8 cellular contexts compared by ENCODE assay signal in genomic region chr1:58584082-58584895, GRCh38. TPM values are rescaled to one million over a fixed set of nuclear protein-coding genes. Genes with fewer than 3 reads are reported as not detected.
DNase-seq lines count a peak whose midpoint lies in the region; ATAC-seq and TF ChIP-seq lines count a peak whose summit lies in the region.

No MANE protein-coding gene starts in this region.

- DNase-seq in AG10803 (ENCODE audit: low read depth) (peak; percentile 97), mammary epithelial cell (peak; percentile 98), NCI-H2029 treated with DMSO at 0.1 percent for 48 hours (lab: John Stamatoyannopoulos, UW) (no peak)
- no peak for DNase-seq in stimulated activated naive CD4-positive, alpha-beta T cell (lab: John Stamatoyannopoulos, UW)

- dilution Hi-C loops in mammary epithelial cell (cut with HindIII; ENCODE audit: low sequenced_read_pairs): loop anchor here (5.0 kb wide), 1 partner anchor 33 kb away; no protein-coding TSS in a partner anchor

- peak overlapping the region; percentile 65 for H3K4me2 ChIP-seq in mammary epithelial cell (ENCODE audit: insufficient read depth, low read depth, low read length)

- H4K20me1 ChIP-seq in mammary epithelial cell (ENCODE audit: insufficient read depth, low read length): no peaks in the 10 kb centered on the region

- H3K27ac ChIP-seq in mammary epithelial cell (ENCODE audit: insufficient read depth, low read depth, low read length) (peak overlapping the region; percentile 97), muscle layer of duodenum (ENCODE audit: low read length) (peak overlapping the region; percentile 39)

- H3K9me3 ChIP-seq in mammary epithelial cell (replicated peaks; ENCODE audit: insufficient read depth, low read length) (no peaks in the 10 kb centered on the region), muscle layer of duodenum (ENCODE audit: control insufficient read depth in 1 of 2, low read length in 2 of 2) (no peaks in the 10 kb centered on the region)

- no peaks in the 10 kb centered on the region for H3K27me3 ChIP-seq in mammary epithelial cell (ENCODE audit: insufficient read depth, low read length)
- no peaks in the 10 kb centered on the region for H3K27me3 ChIP-seq in muscle layer of duodenum (ENCODE audit: low read depth, low read length)

- peak overlapping the region; percentile 79 for H3K9ac ChIP-seq in mammary epithelial cell (ENCODE audit: insufficient read depth, low read length)

- no TSS peak for BruUV-seq in mammary epithelial cell (replicated peaks; lab: Mats Ljungman, UMichigan)

- ATAC-seq in GM21447 (IDR thresholded peaks at IDR 0.05; ENCODE audit: unreplicated experiment) (peak; percentile 78), GM18873 (IDR thresholded peaks at IDR 0.05; ENCODE audit: low FRiP score, unreplicated experiment) (no peak)

- in situ Hi-C loops in mammary epithelial cell (cut with MboI; ENCODE audit: low sequenced_read_pairs in 2 of 2): no loop called here

- H3K36me3 ChIP-seq in mammary epithelial cell (ENCODE audit: insufficient read depth, low read length) (no peaks in the 10 kb centered on the region), muscle layer of duodenum (ENCODE audit: control insufficient read depth in 1 of 2, insufficient read depth in 2 of 2, low read length in 2 of 2) (no peaks in the 10 kb centered on the region)

- peaks cover 73% of the 10 kb centered on the region for H3K79me2 ChIP-seq in mammary epithelial cell (ENCODE audit: insufficient read depth, low read length)

- peak overlapping the region; percentile 28 for H2AFZ ChIP-seq in mammary epithelial cell (ENCODE audit: low read depth, low read length)

- CTCF ChIA-PET in mammary epithelial cell (lab: Charles Lee; ENCODE audit: low non-redundant PET): interaction anchor here (0.8 kb wide), 1 partner anchor 344 kb away, joined by 5 read pairs; no protein-coding TSS in a partner anchor

- no peak for TF ChIP-seq CTCF in AG10803 (conservative IDR thresholded peaks at IDR 0.05; ENCODE audit: low read length)
- TF ChIP-seq CTCF in mammary epithelial cell (conservative IDR thresholded peaks at IDR 0.05 in 1 of 2, IDR thresholded peaks at IDR 0.05 in 1 of 2; ENCODE audit: extremely low read depth in 1 of 2, insufficient read depth in 1 of 2, low read depth in 1 of 2, low read length in 2 of 2): no peak

- 1% methylated on average over 8 of the region's 8 CpGs for WGBS in mammary epithelial cell (ENCODE audit: low coverage, missing lambda C conversion rate)

- intact Hi-C loops in mammary epithelial cell (cut with micrococcal nuclease): loop anchor here (2.0 kb wide), 2 partner anchors 35 to 69 kb away; no protein-coding TSS in a partner anchor

- peak; percentile 92 for TF ChIP-seq EP300 in Ishikawa (IDR thresholded peaks at IDR 0.05; ENCODE audit: borderline replicate concordance)

- TF ChIP-seq RAD21 in Ishikawa (IDR thresholded peaks at IDR 0.05; ENCODE audit: low read depth): peak; percentile 18; the same call in 1 of the 2 replicates

- H3K4me1 ChIP-seq in mammary epithelial cell (ENCODE audit: insufficient read depth, low read length): peaks cover 38% of the 10 kb centered on the region
- peaks cover 4 to 12% of the 10 kb centered on the region in 2 donors for H3K4me1 ChIP-seq in muscle layer of duodenum (ENCODE audit: control insufficient read depth in 1 of 2, insufficient read depth in 2 of 2, low read length in 2 of 2)

- no peak overlapping the region for H3K4me3 ChIP-seq in AG10803 (ENCODE audit: low read length)
- H3K4me3 ChIP-seq in mammary epithelial cell (replicated peaks in 1 of 3; ENCODE audit: insufficient read depth in 1 of 3, low read depth in 2 of 3, low read length in 3 of 3): peak overlapping the region in 2 of 3 experiments; percentile 12 to 14
- H3K4me3 ChIP-seq in muscle layer of duodenum (ENCODE audit: low read depth in 1 of 2, low read length in 2 of 2): no peak overlapping the region

TF ChIP-seq in Ishikawa, 13 proteins besides CTCF, POLR2A, EP300 and RAD21:
- TF ChIP-seq ZBTB7A (IDR thresholded peaks at IDR 0.05; ENCODE audit: low read depth) (no peak), TEAD4 (IDR thresholded peaks at IDR 0.05) (peak; percentile 93), EGR1 (IDR thresholded peaks at IDR 0.05) (no peak), CEBPB (IDR thresholded peaks at IDR 0.05) (peak; percentile 98), TCF12 (IDR thresholded peaks at IDR 0.05; ENCODE audit: low read depth) (peak; percentile 89), YY1 (IDR thresholded peaks at IDR 0.05; ENCODE audit: low read depth) (peak; percentile 50; the same call in 1 of the 2 replicates), FOXM1 (IDR thresholded peaks at IDR 0.05; ENCODE audit: borderline replicate concordance, low read depth) (peak; percentile 77), CREB1 (IDR thresholded peaks at IDR 0.05; ENCODE audit: low read depth) (no peak), TAF1 (IDR thresholded peaks at IDR 0.05; ENCODE audit: low read depth) (0 out of 2 replicates have a peak, but pooled peaks have one; percentile 25), NFIC (IDR thresholded peaks at IDR 0.05) (peak; percentile 85), MAX (IDR thresholded peaks at IDR 0.05) (peak; percentile 52), USF1 (IDR thresholded peaks at IDR 0.05) (peak; percentile 57; the same call in 1 of the 2 replicates)

RNA-seq across cellular contexts. Expression of gene TACSTD2, which starts 7.2 kb away (rescaled TPM):
- 100 to 1,000 TPM; 231 to 244 TPM for total RNA-seq in mammary epithelial cell
- 135 TPM for polyA plus RNA-seq in mammary epithelial cell
- 98.6 TPM for polyA minus RNA-seq in mammary epithelial cell

RNA-seq across cellular contexts. Expression of gene OMA1, which starts 37.8 kb away (rescaled TPM):
- 10 to 100 TPM; 14.8 to 20.3 TPM for total RNA-seq in mammary epithelial cell
- polyA plus RNA-seq in mammary epithelial cell: 10.9 TPM
- not detected for polyA minus RNA-seq in mammary epithelial cell

Comparison
In these comparisons a context has a peak if more than half of its experiments do, and no peak if none do; other contexts are left out.
1. DNase-seq: peak in AG10803 (single experiment) and mammary epithelial cell (single experiment); none in stimulated activated naive CD4-positive, alpha-beta T cell (0 of 6) and NCI-H2029 treated with DMSO at 0.1 percent for 48 hours (single experiment).
2. H3K4me3 ChIP-seq: peak in mammary epithelial cell (2 of 3); none in AG10803 (single experiment) and muscle layer of duodenum (0 of 2).